In the genomic region with DNA sequence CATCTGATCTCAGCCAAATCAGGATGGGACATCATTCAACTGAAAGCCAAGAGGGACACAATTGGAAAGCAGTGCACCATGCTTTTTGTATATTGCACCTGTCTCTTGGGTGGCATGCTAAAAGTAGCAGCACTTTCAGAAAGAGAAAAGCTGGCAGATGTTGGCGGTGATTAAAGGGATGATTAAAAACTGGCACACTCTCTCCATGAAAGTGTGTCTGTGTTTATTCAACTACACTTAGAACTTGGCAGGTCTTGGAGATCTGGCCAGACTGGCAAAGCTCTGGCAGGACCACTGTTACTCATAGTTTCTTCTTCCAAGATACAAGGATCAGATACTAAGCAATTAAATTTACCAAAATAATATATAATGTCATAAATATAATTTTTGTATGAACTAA, we compare ENCODE assay signal across 20 cellular contexts.
"Had no signal": no experiment of that assay in that cellular context is flagged by ENCODE, and none has a peak within 500 bp of the region (broad histone marks: within the 10 kb centered on the region; RNA-seq: fewer than 3 reads in every experiment).

No MANE protein-coding gene starts in this region.

- DNase-seq: activated B cell treated with CpG ODN at 0.5 μM for 24 hours; activated CD4-positive, alpha-beta T cell treated with anti-CD3 and anti-CD28 coated beads for 1 hour; activated CD4-positive, alpha-beta T cell treated with anti-CD3 and anti-CD28 coated beads, Interleukin-2, amount 10 ng/mL, durations not matched to agents 24 days and 14 days; activated CD4-positive, alpha-beta T cell treated with anti-CD3 and anti-CD28 coated beads, Interleukin-2, amount 50 U/mL, for 48 hours; activated CD8-positive, alpha-beta memory T cell treated with anti-CD3 and anti-CD28 coated beads, Interleukin-2, amount 10 ng/mL, durations not matched to agents 7 days and 5 days; activated effector memory CD4-positive, alpha-beta T cell treated with Interleukin-2 at 50 U/mL for 16 hours; activated naive CD4-positive, alpha-beta T cell; activated T-cell treated with anti-CD3 and anti-CD28 coated beads, Interleukin-2, amount 50 U/mL, for 24 hours; aorta; body of pancreas; cortex of kidney; NCI-H1417; NCI-H187; NCI-H2227 treated with DMSO at 0.1 percent for 48 hours; NCI-H510A; NCI-H748 treated with DMSO at 0.1 percent for 48 hours; T-cell; T-helper 2 cell; T1000 had no signal

- H3K27me3 ChIP-seq: body of pancreas had no signal

- H3K4me3 ChIP-seq: body of pancreas, SK-N-MC had no signal

- ATAC-seq: activated CD8-positive, alpha-beta memory T cell treated with anti-CD3 and anti-CD28 coated beads, Interleukin-2, amount 10 ng/mL, durations not matched to agents 7 days and 5 days; body of pancreas; T-cell had no signal
